Comparison of ENCODE assay signal across 9 cellular contexts in genomic region chr11:124740277-124740882, GRCh38. TPM values are rescaled to one million over a fixed set of nuclear protein-coding genes. Genes with fewer than 3 reads are reported as not detected.
A peak's percentile ranks its signal among the peaks of the same experiment; 100 is the strongest.
DNase-seq lines count a peak whose midpoint lies in the region; ATAC-seq and TF ChIP-seq lines count a peak whose summit lies in the region.
"Had no signal": no experiment of that assay in that cellular context is flagged by ENCODE, and none has a peak within 500 bp of the region (broad histone marks: within the 10 kb centered on the region; RNA-seq: fewer than 3 reads in every experiment).

No MANE protein-coding gene starts in this region.

- H3K4me3 Mint-ChIP-seq in CD4-positive, alpha-beta memory T cell: peak overlapping the region; percentile 82 to 94 (median 86)
- peak overlapping the region; percentile 79 to 84 (median 81) for H3K4me3 Mint-ChIP-seq in brain

- POLR2A ChIA-PET in CD4-positive, alpha-beta memory T cell (lab: Charles Lee; ENCODE audit: partially characterized antibody): interaction anchor here (0.8 to 2.4 kb wide), 4 partner anchors 12 to 67 kb away, joined by 3 to 9 read pairs (median 5); partner anchors contain the start of genes SIAE and VSIG2

- no peaks in the 10 kb centered on the region for H3K36me3 Mint-ChIP-seq in CD4-positive, alpha-beta memory T cell
- peaks cover 11% of the 10 kb centered on the region for H3K36me3 Mint-ChIP-seq in brain

- H3K36me3 ChIP-seq in CD4-positive, alpha-beta memory T cell (ENCODE audit: insufficient read depth, low read length): no peaks in the 10 kb centered on the region
- H3K36me3 ChIP-seq in SU-DHL-6 (ENCODE audit: low read length) (no peaks in the 10 kb centered on the region), left lung (no peaks in the 10 kb centered on the region)

- peaks cover 7 to 24% (median 16%) of the 10 kb centered on the region in 4 donors for H3K4me1 Mint-ChIP-seq in CD4-positive, alpha-beta memory T cell
- H3K4me1 Mint-ChIP-seq in brain: peaks cover 55% of the 10 kb centered on the region

- peak overlapping the region; percentile 30 to 60 for H3K4me3 ChIP-seq in CD4-positive, alpha-beta memory T cell (ENCODE audit: low read length in 2 of 2)
- peak overlapping the region; percentile 72 for H3K4me3 ChIP-seq in SU-DHL-6 (ENCODE audit: insufficient read depth, low read length, poor library complexity, severe bottlenecking)
- peak overlapping the region; percentile 57 to 64 for H3K4me3 ChIP-seq in left lung

- peaks cover 0 to 3% of the 10 kb centered on the region in 2 donors for H3K27me3 Mint-ChIP-seq in CD4-positive, alpha-beta memory T cell
- H3K27me3 Mint-ChIP-seq in brain: peaks cover 71% of the 10 kb centered on the region

- H3K9me2 ChIP-seq in SU-DHL-6 (replicated peaks; ENCODE audit: insufficient read depth, low read length): no peaks in the 10 kb centered on the region

- no peaks in the 10 kb centered on the region for H4K20me1 ChIP-seq in SU-DHL-6 (ENCODE audit: low read depth, low read length)

- H2AFZ ChIP-seq in SU-DHL-6 (ENCODE audit: low read depth, low read length, severe bottlenecking): peak overlapping the region; percentile 82

- no peaks in the 10 kb centered on the region for H3K79me2 ChIP-seq in SU-DHL-6 (ENCODE audit: insufficient read depth, low read length)

- peak overlapping the region; percentile 64 for H3K9ac ChIP-seq in SU-DHL-6 (ENCODE audit: low read length)

- H3K27ac Mint-ChIP-seq in CD4-positive, alpha-beta memory T cell: peak overlapping the region in 5 of 7 donors; percentile 38 to 80 (median 66)
- H3K27ac Mint-ChIP-seq in brain: no peak overlapping the region

- no peak overlapping the region for H3K27ac ChIP-seq in CD4-positive, alpha-beta memory T cell (ENCODE audit: low read depth, low read length)
- H3K27ac ChIP-seq in SU-DHL-6 (ENCODE audit: low read depth, low read length): no peak overlapping the region
- peak overlapping the region in 1 of 2 donors; percentile 59 for H3K27ac ChIP-seq in left lung

- peak; percentile 29 for TF ChIP-seq CTCF in SU-DHL-6 (IDR thresholded peaks at IDR 0.05; ENCODE audit: insufficient read depth, low read length, poor library complexity, severe bottlenecking)
- peak in 1 of 2 experiments; percentile 69 for TF ChIP-seq CTCF in brain (conservative IDR thresholded peaks at IDR 0.05)
- peak; percentile 55 to 75 for TF ChIP-seq CTCF in left lung (IDR thresholded peaks at IDR 0.05)

- H3K9me3 Mint-ChIP-seq in CD4-positive, alpha-beta memory T cell: no peaks in the 10 kb centered on the region
- peaks cover 0 to 13% (median 2%) of the 10 kb centered on the region in 5 experiments for H3K9me3 Mint-ChIP-seq in brain

- DNase-seq in CD4-positive, alpha-beta memory T cell: peak; percentile 50 to 61 (median 54)
- DNase-seq in left lung (peak in 1 of 2 donors; percentile 89), GM19238 (ENCODE audit: insufficient read length, low spot score) (no peak)
- peak; percentile 35 to 49 for DNase-seq in stimulated activated CD8-positive, alpha-beta memory T cell treated with anti-CD3 and anti-CD28 coated beads, Interleukin-15, amount 100 ng/mL, for 48 hours (ENCODE audit: low read depth in 2 of 2)

- H3K27me3 ChIP-seq in CD4-positive, alpha-beta memory T cell (ENCODE audit: insufficient read depth, low read length): peaks cover 5% of the 10 kb centered on the region
- H3K27me3 ChIP-seq in SU-DHL-6 (ENCODE audit: low read length) (no peaks in the 10 kb centered on the region), left lung (peaks cover 0 to 31% of the 10 kb centered on the region in 2 donors)

- no peaks in the 10 kb centered on the region for H3K9me3 ChIP-seq in CD4-positive, alpha-beta memory T cell (ENCODE audit: control insufficient read depth in 1 of 2, low read length in 2 of 2)
- no peaks in the 10 kb centered on the region for H3K9me3 ChIP-seq in SU-DHL-6 (ENCODE audit: insufficient read depth, low read length)
- no peaks in the 10 kb centered on the region for H3K9me3 ChIP-seq in left lung

- peak overlapping the region; percentile 57 for H3K4me2 ChIP-seq in SU-DHL-6 (ENCODE audit: low read depth, low read length, poor library complexity, severe bottlenecking)

- intact Hi-C loops in CD4-positive, alpha-beta memory T cell (cut with micrococcal nuclease): loop anchor here (1.0 kb wide), 1 partner anchor 67 kb away; the partner anchor contains the start of genes SIAE and SPA17
- intact Hi-C loops in left lung (cut with DNase I): no loop called here

- ATAC-seq in GM19463 (IDR thresholded peaks at IDR 0.05; ENCODE audit: unreplicated experiment): peak; percentile 26
- peak; percentile 37 for ATAC-seq in HG03521 (IDR thresholded peaks at IDR 0.05; ENCODE audit: unreplicated experiment)
- ATAC-seq in left lung: peak; percentile 76

- CTCF ChIA-PET in CD4-positive, alpha-beta memory T cell (lab: Charles Lee; ENCODE audit: partially characterized antibody): interaction anchor here (1.0 to 17.0 kb wide), 4 partner anchors 25 to 70 kb away, joined by 3 to 239 read pairs (median 38); partner anchors contain the start of gene ESAM

- peaks cover 8% of the 10 kb centered on the region; the same call in 1 of the 2 replicates for H3F3A ChIP-seq in SU-DHL-6 (ENCODE audit: insufficient read depth)

- H3K4me1 ChIP-seq in CD4-positive, alpha-beta memory T cell (ENCODE audit: insufficient read depth, low read length): peaks cover 17% of the 10 kb centered on the region
- peaks cover 0 to 44% of the 10 kb centered on the region in 2 donors for H3K4me1 ChIP-seq in left lung

RNA-seq across cellular contexts. Expression of gene NRGN, which starts 0.6 kb away (rescaled TPM):
- under 1 TPM in 1 of 2 experiments, not detected in 1; 0.67 TPM for total RNA-seq in CD4-positive, alpha-beta memory T cell
- not detected for polyA plus RNA-seq in CD4-positive, alpha-beta memory T cell
- 643 TPM for polyA plus RNA-seq in brain (ENCODE audit: insufficient read depth, low read depth, low replicate concordance)
- total RNA-seq in left lung: 10 to 100 TPM; 50.5 to 62.1 TPM

RNA-seq across cellular contexts. Expression of gene VSIG2, which starts 11.7 kb away (rescaled TPM):
- total RNA-seq in CD4-positive, alpha-beta memory T cell: under 1 TPM; 0.55 to 0.87 TPM
- polyA plus RNA-seq in CD4-positive, alpha-beta memory T cell: under 1 TPM; 0.39 to 0.80 TPM
- not detected for polyA plus RNA-seq in brain (ENCODE audit: insufficient read depth, low read depth, low replicate concordance)
- 10 to 100 TPM; 16.0 to 35.6 TPM for total RNA-seq in left lung
- total RNA-seq: T-helper 1 cell treated with Interleukin-12 subunit alpha and Interleukin-12 subunit beta and Interleukin-4 antibody, amounts not matched to agents 30 ng/mL and 1 ng/mL, for 36 hours had no signal

RNA-seq across cellular contexts. Expression of gene ESAM, which starts 21.7 kb away (rescaled TPM):
- total RNA-seq in CD4-positive, alpha-beta memory T cell: 1 to 10 TPM; 1.5 to 1.8 TPM
- 1 to 10 TPM; 1.3 to 3.2 TPM for polyA plus RNA-seq in CD4-positive, alpha-beta memory T cell
- polyA plus RNA-seq in brain (ENCODE audit: insufficient read depth, low read depth, low replicate concordance): 42.0 TPM
- 100 to 1,000 TPM; 116 to 119 TPM for total RNA-seq in left lung

RNA-seq across cellular contexts. Expression of gene MSANTD2, which starts 59.8 kb away (rescaled TPM):
- total RNA-seq in CD4-positive, alpha-beta memory T cell: 10 to 100 TPM; 25.9 to 26.3 TPM
- 1 to 10 TPM; 2.4 to 5.9 TPM for polyA plus RNA-seq in CD4-positive, alpha-beta memory T cell
- 4.5 TPM for polyA plus RNA-seq in brain (ENCODE audit: insufficient read depth, low read depth, low replicate concordance)
- 10 to 100 TPM in 1 of 2 donors, 1 to 10 TPM in 1; 9.4 to 12.2 TPM for total RNA-seq in left lung

Comparison
In these comparisons a context has a peak if more than half of its experiments do, and no peak if none do; other contexts are left out.
1. H3K27ac Mint-ChIP-seq: peak in CD4-positive, alpha-beta memory T cell (5 of 7); none in brain (0 of 5).
2. ATAC-seq: peak in every context shown above with its lines; median percentile 76 in left lung; 37 in HG03521; 26 in GM19463.
3. RNA of gene NRGN, which starts 0.6 kb away (total RNA-seq): 50.5 to 62.1 TPM in left lung; 0.67 TPM in CD4-positive, alpha-beta memory T cell; every median in the first group is over 10 times any median in the second.
4. RNA of gene VSIG2, which starts 11.7 kb away (total RNA-seq): 16.0 to 35.6 TPM in left lung; 0.55 to 0.87 TPM in CD4-positive, alpha-beta memory T cell; every median in the first group is over 4 times any median in the second.
5. RNA of gene ESAM, which starts 21.7 kb away (total RNA-seq): 116 to 119 TPM in left lung; 1.5 to 1.8 TPM in CD4-positive, alpha-beta memory T cell; every median in the first group is over 10 times any median in the second.
6. Peak in every context shown above with its lines, with median percentiles within 50 percentile points of each other: H3K4me3 ChIP-seq.